12 cellular contexts compared by ENCODE assay signal in the genomic region with DNA sequence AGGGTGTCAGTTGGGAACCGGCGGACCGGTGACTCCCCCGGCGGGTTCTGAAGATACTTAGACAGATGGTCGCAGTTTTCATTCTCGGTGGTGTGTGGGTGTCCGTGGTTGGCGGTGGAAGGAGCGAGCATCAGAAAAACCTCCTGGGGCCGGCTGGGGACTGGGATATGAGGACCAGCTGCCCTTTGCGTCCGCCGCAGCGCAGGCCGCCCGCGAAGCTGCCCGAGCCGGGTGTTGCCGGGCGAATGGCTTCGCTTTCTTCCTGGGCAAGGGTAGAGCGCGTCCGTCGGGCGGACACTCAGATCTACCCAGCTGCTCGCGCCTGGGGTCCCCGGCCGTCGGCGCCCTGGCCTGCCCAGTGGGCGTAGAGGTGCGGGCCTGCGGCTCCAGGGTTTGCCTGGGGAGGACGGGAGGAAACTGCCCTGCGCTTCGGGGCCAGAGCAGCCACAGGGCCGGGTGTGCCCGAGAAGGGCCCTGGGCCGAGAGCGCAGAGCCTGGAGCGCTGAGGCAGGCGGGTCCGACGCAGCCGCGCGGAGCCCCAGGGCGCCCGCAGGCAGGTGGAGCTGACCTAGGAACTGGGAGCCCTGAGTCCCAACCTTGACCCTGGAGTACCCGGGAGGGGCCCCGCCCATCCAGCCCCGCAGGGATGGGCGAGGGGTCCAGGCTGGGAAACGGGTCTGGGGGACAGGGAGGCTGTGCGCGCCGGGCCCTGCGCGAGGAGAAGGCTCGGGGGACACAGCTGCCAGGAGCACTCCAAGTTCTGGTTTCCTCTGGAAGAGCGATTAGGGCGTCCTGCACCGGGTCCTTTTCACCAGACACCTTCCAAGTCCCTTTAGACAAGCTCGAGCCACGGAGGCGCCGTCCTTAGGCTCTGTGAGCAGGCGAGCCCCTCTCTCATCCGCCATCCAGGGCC. TPM values are rescaled to one million over a fixed set of nuclear protein-coding genes. Genes with fewer than 3 reads are reported as not detected.
DNase-seq lines count a peak whose midpoint lies in the region; ATAC-seq and TF ChIP-seq lines count a peak whose summit lies in the region.
"Had no signal": no experiment of that assay in that cellular context is flagged by ENCODE, and none has a peak within 500 bp of the region (broad histone marks: within the 10 kb centered on the region; RNA-seq: fewer than 3 reads in every experiment).

No MANE protein-coding gene starts in this region.

- H3K9me3 ChIP-seq in HUES48 (ENCODE audit: control insufficient read depth, insufficient read depth, low read length) (no peaks in the 10 kb centered on the region), colonic mucosa (no peaks in the 10 kb centered on the region), left lung (no peaks in the 10 kb centered on the region), stomach (no peaks in the 10 kb centered on the region)
- no peaks in the 10 kb centered on the region for H3K9me3 ChIP-seq in CD4-positive, alpha-beta T cell (ENCODE audit: control insufficient read depth, low read length)

- POLR2A ChIA-PET in CD4-positive, alpha-beta T cell (lab: Charles Lee): no interaction called here

- no peaks in the 10 kb centered on the region for H3K36me3 ChIP-seq in HUES48 (ENCODE audit: control insufficient read depth, insufficient read depth, low read length)
- H3K36me3 ChIP-seq in colonic mucosa: no peaks in the 10 kb centered on the region
- no peaks in the 10 kb centered on the region for H3K36me3 ChIP-seq in left lung
- H3K36me3 ChIP-seq in stomach: no peaks in the 10 kb centered on the region

- no peak for TF ChIP-seq POLR2A in stomach (IDR thresholded peaks at IDR 0.05)

- H3K27ac Mint-ChIP-seq in CD4-positive, alpha-beta T cell: no peak overlapping the region
- H3K27ac Mint-ChIP-seq in activated T-cell treated with anti-CD3 and anti-CD28 coated beads, Interleukin-2, amount 50 U/mL, for 24 hours: no peak overlapping the region
- H3K27ac Mint-ChIP-seq: activated CD8-positive, alpha-beta T cell treated with anti-CD3 and anti-CD28 coated beads, Interleukin-2, amount 10 ng/mL, durations not matched to agents 7 days and 5 days; progenitor cell of endocrine pancreas had no signal

- no peak overlapping the region for H3K9ac ChIP-seq in HUES48 (ENCODE audit: low read depth, low read length)
- peak overlapping the region in 1 of 2 donors; percentile 56 for H3K9ac ChIP-seq in colonic mucosa (ENCODE audit: low read depth in 2 of 2, low read length in 2 of 2)

- no peak overlapping the region for H3K4me3 Mint-ChIP-seq in CD4-positive, alpha-beta T cell
- H3K4me3 Mint-ChIP-seq in activated T-cell treated with anti-CD3 and anti-CD28 coated beads, Interleukin-2, amount 50 U/mL, for 24 hours: no peak overlapping the region
- H3K4me3 Mint-ChIP-seq: activated CD8-positive, alpha-beta T cell treated with anti-CD3 and anti-CD28 coated beads, Interleukin-2, amount 10 ng/mL, durations not matched to agents 7 days and 5 days had no signal

- no peaks in the 10 kb centered on the region for H3K36me3 Mint-ChIP-seq in CD4-positive, alpha-beta T cell (ENCODE audit: low read depth)
- no peaks in the 10 kb centered on the region for H3K36me3 Mint-ChIP-seq in activated T-cell treated with anti-CD3 and anti-CD28 coated beads, Interleukin-2, amount 50 U/mL, for 24 hours (ENCODE audit: low read depth)

- H3K27me3 ChIP-seq in HUES48 (ENCODE audit: control insufficient read depth, insufficient read depth, low read length) (peaks cover 82% of the 10 kb centered on the region), colonic mucosa (peaks cover 33% of the 10 kb centered on the region), left lung (peaks cover 31 to 94% of the 10 kb centered on the region in 2 donors), stomach (peaks cover 8 to 87% (median 43%) of the 10 kb centered on the region in 3 donors)
- peaks cover 68% of the 10 kb centered on the region for H3K27me3 ChIP-seq in CD4-positive, alpha-beta T cell (ENCODE audit: control insufficient read depth, insufficient read depth, low read length)

- ATAC-seq in left lung: peak; percentile 33
- no peak for ATAC-seq in CD4-positive, alpha-beta T cell (ENCODE audit: poor library complexity)
- ATAC-seq in HG03565 (IDR thresholded peaks at IDR 0.05; ENCODE audit: unreplicated experiment): no peak
- ATAC-seq: activated CD8-positive, alpha-beta T cell treated with anti-CD3 and anti-CD28 coated beads, Interleukin-2, amount 10 ng/mL, durations not matched to agents 7 days and 5 days had no signal

- peaks cover under 1% of the 10 kb centered on the region; the same call in 1 of the 2 replicates for H3K4me1 ChIP-seq in HUES48 (ENCODE audit: control insufficient read depth, insufficient read depth, low read length)
- H3K4me1 ChIP-seq in colonic mucosa: no peaks in the 10 kb centered on the region
- H3K4me1 ChIP-seq in left lung: peaks cover 7 to 25% of the 10 kb centered on the region in 2 donors
- peaks cover 22 to 40% (median 32%) of the 10 kb centered on the region in 4 donors for H3K4me1 ChIP-seq in stomach

- H3K4me1 Mint-ChIP-seq in CD4-positive, alpha-beta T cell (ENCODE audit: low read depth): no peaks in the 10 kb centered on the region
- peaks cover 2% of the 10 kb centered on the region for H3K4me1 Mint-ChIP-seq in activated T-cell treated with anti-CD3 and anti-CD28 coated beads, Interleukin-2, amount 50 U/mL, for 24 hours (ENCODE audit: low read depth)

- WGBS in stomach, 5 donors: 6 to 19% (median 8%) methylated on average over 21 to 73 of the region's 73 CpGs

- TF ChIP-seq CTCF in colonic mucosa (IDR thresholded peaks at IDR 0.05) (no peak), left lung (IDR thresholded peaks at IDR 0.05) (no peak), stomach (IDR thresholded peaks at IDR 0.05) (no peak)
- no peak for TF ChIP-seq CTCF in CD4-positive, alpha-beta T cell (IDR thresholded peaks at IDR 0.05)

- no peak for TF ChIP-seq EP300 in stomach (IDR thresholded peaks at IDR 0.05)

- peaks cover 59% of the 10 kb centered on the region for H3K27me3 Mint-ChIP-seq in CD4-positive, alpha-beta T cell
- peaks cover 71% of the 10 kb centered on the region for H3K27me3 Mint-ChIP-seq in activated T-cell treated with anti-CD3 and anti-CD28 coated beads, Interleukin-2, amount 50 U/mL, for 24 hours

- H3K9me3 Mint-ChIP-seq in CD4-positive, alpha-beta T cell: no peaks in the 10 kb centered on the region
- H3K9me3 Mint-ChIP-seq in activated T-cell treated with anti-CD3 and anti-CD28 coated beads, Interleukin-2, amount 50 U/mL, for 24 hours: no peaks in the 10 kb centered on the region

- no peak overlapping the region for H3K27ac ChIP-seq in HUES48 (ENCODE audit: low read depth, low read length)
- H3K27ac ChIP-seq in colonic mucosa: peak overlapping the region; percentile 55
- peak overlapping the region; percentile 23 to 48 for H3K27ac ChIP-seq in left lung
- peak overlapping the region in 4 of 5 donors; percentile 76 to 89 (median 84) for H3K27ac ChIP-seq in stomach
- no peak overlapping the region for H3K27ac ChIP-seq in CD4-positive, alpha-beta T cell (ENCODE audit: low read depth, low read length)

- DNase-seq in colonic mucosa: no peak
- no peak for DNase-seq in left lung
- DNase-seq in stomach: no peak
- no peak for DNase-seq in CD4-positive, alpha-beta T cell
- no peak for DNase-seq in activated T-cell treated with anti-CD3 and anti-CD28 coated beads, Interleukin-2, amount 50 U/mL, for 24 hours
- no peak for DNase-seq in NCI-H187 (lab: John Stamatoyannopoulos, UW)
- DNase-seq: activated CD8-positive, alpha-beta T cell treated with anti-CD3 and anti-CD28 coated beads, Interleukin-2, amount 10 ng/mL, durations not matched to agents 7 days and 5 days; KBM-7 had no signal

- H3K4me3 ChIP-seq in HUES48 (ENCODE audit: low read depth, low read length): peak overlapping the region; percentile 58
- H3K4me3 ChIP-seq in colonic mucosa: peak overlapping the region; percentile 37
- peak overlapping the region; percentile 48 to 54 for H3K4me3 ChIP-seq in left lung
- H3K4me3 ChIP-seq in stomach: peak overlapping the region; percentile 61 to 63 (median 61)

- CTCF ChIA-PET in CD4-positive, alpha-beta T cell (lab: Charles Lee): no interaction called here

- intact Hi-C loops in colonic mucosa (cut with DNase I) (no loop called here), left lung (cut with DNase I) (no loop called here), stomach (cut with DNase I; ENCODE audit: low total_unique reads) (no loop called here)
- intact Hi-C loops in CD4-positive, alpha-beta T cell (cut with DNase I, micrococcal nuclease): no loop called here

RNA-seq across cellular contexts. Expression of gene TWIST2, which starts 1.3 kb away (rescaled TPM):
- 1 to 10 TPM in 1 of 2 donors, under 1 TPM in 1; 0.82 to 2.7 TPM for total RNA-seq in colonic mucosa
- total RNA-seq in left lung: 10 to 100 TPM in 1 of 2 donors, 1 to 10 TPM in 1; 8.9 to 12.8 TPM
- total RNA-seq in stomach: 10 to 100 TPM in 3 of 5 donors, 1 to 10 TPM in 1, under 1 TPM in 1; 0.58 to 58.0 (median 22.8) TPM
- polyA plus RNA-seq in stomach: 10 to 100 TPM in 2 of 3 donors, 1 to 10 TPM in 1; 5.6 to 13.0 (median 11.6) TPM
- not detected for total RNA-seq in CD4-positive, alpha-beta T cell
- total RNA-seq: activated CD8-positive, alpha-beta T cell treated with anti-CD3 and anti-CD28 coated beads, Interleukin-2, amount 10 ng/mL, durations not matched to agents 7 days and 5 days; OCI-LY7; progenitor cell of endocrine pancreas had no signal

Comparison
In these comparisons a context has a peak if more than half of its experiments do, and no peak if none do; other contexts are left out.
1. H3K27ac ChIP-seq: peak in colonic mucosa (single experiment), left lung (2 of 2) and stomach (4 of 5); none in HUES48 (single experiment) and CD4-positive, alpha-beta T cell (single experiment).
2. Peak in every context shown above with its lines, with median percentiles within 50 percentile points of each other: H3K4me3 ChIP-seq.